Comparison of ENCODE assay signal across 9 cellular contexts in genomic region chr11:114348200-114349191, GRCh38. TPM values are rescaled to one million over a fixed set of nuclear protein-coding genes. Genes with fewer than 3 reads are reported as not detected.
A peak's percentile ranks its signal among the peaks of the same experiment; 100 is the strongest.
DNase-seq lines count a peak whose midpoint lies in the region; ATAC-seq and TF ChIP-seq lines count a peak whose summit lies in the region.
"Had no signal": no experiment of that assay in that cellular context is flagged by ENCODE, and none has a peak within 500 bp of the region (broad histone marks: within the 10 kb centered on the region; RNA-seq: fewer than 3 reads in every experiment).

No MANE protein-coding gene starts in this region.

- no peak for ATAC-seq in activated CD8-positive, alpha-beta T cell treated with anti-CD3 and anti-CD28 coated beads for 36 hours
- ATAC-seq in HG03460 (IDR thresholded peaks at IDR 0.05; ENCODE audit: unreplicated experiment) (no peak), HG02970 (IDR thresholded peaks at IDR 0.05; ENCODE audit: low FRiP score, unreplicated experiment) (no peak)

- H3K27ac Mint-ChIP-seq in activated CD8-positive, alpha-beta T cell treated with anti-CD3 and anti-CD28 coated beads for 36 hours, result no peak overlapping the region
- no peak overlapping the region for H3K27ac Mint-ChIP-seq in progenitor cell of endocrine pancreas
- H3K27ac Mint-ChIP-seq: dendritic cell treated with granulocyte-macrophage colony-stimulating factor and Interleukin-4, amounts not matched to agents 40 ng/mL and 50 ng/mL, for 4 days had no signal

- TF ChIP-seq CTCF in activated CD8-positive, alpha-beta T cell treated with anti-CD3 and anti-CD28 coated beads for 36 hours (IDR thresholded peaks at IDR 0.05), result peak; percentile 69
- peak; percentile 62 for TF ChIP-seq CTCF in progenitor cell of endocrine pancreas (IDR thresholded peaks at IDR 0.05; ENCODE audit: unreplicated experiment)

- intact Hi-C loops in activated CD8-positive, alpha-beta T cell treated with anti-CD3 and anti-CD28 coated beads for 36 hours (cut with micrococcal nuclease), result loop anchor here (10.0 kb wide), 1 partner anchor 266 kb away; no protein-coding TSS in a partner anchor

- peaks cover 4% of the 10 kb centered on the region for H3K4me1 Mint-ChIP-seq in activated CD8-positive, alpha-beta T cell treated with anti-CD3 and anti-CD28 coated beads for 36 hours (ENCODE audit: low read depth)
- H3K4me1 Mint-ChIP-seq in progenitor cell of endocrine pancreas (ENCODE audit: low read depth), result no peaks in the 10 kb centered on the region

- H3K9me3 Mint-ChIP-seq in activated CD8-positive, alpha-beta T cell treated with anti-CD3 and anti-CD28 coated beads for 36 hours, result no peaks in the 10 kb centered on the region
- H3K9me3 Mint-ChIP-seq in progenitor cell of endocrine pancreas (ENCODE audit: low read depth), result no peaks in the 10 kb centered on the region
- H3K9me3 Mint-ChIP-seq: dendritic cell treated with granulocyte-macrophage colony-stimulating factor and Interleukin-4, amounts not matched to agents 40 ng/mL and 50 ng/mL, for 4 days had no signal

- no peak overlapping the region for H3K4me3 Mint-ChIP-seq in activated CD8-positive, alpha-beta T cell treated with anti-CD3 and anti-CD28 coated beads for 36 hours
- H3K4me3 Mint-ChIP-seq in progenitor cell of endocrine pancreas (ENCODE audit: low read depth), result no peak overlapping the region
- H3K4me3 Mint-ChIP-seq: dendritic cell treated with granulocyte-macrophage colony-stimulating factor and Interleukin-4, amounts not matched to agents 40 ng/mL and 50 ng/mL, for 4 days had no signal

- no peaks in the 10 kb centered on the region for H3K36me3 Mint-ChIP-seq in activated CD8-positive, alpha-beta T cell treated with anti-CD3 and anti-CD28 coated beads for 36 hours (ENCODE audit: low read depth)
- H3K36me3 Mint-ChIP-seq in progenitor cell of endocrine pancreas (ENCODE audit: insufficient read depth), result no peaks in the 10 kb centered on the region

- H3K27me3 Mint-ChIP-seq in activated CD8-positive, alpha-beta T cell treated with anti-CD3 and anti-CD28 coated beads for 36 hours, result peaks cover under 1% of the 10 kb centered on the region
- H3K27me3 Mint-ChIP-seq in progenitor cell of endocrine pancreas, result peaks cover 3% of the 10 kb centered on the region
- H3K27me3 Mint-ChIP-seq: dendritic cell treated with granulocyte-macrophage colony-stimulating factor and Interleukin-4, amounts not matched to agents 40 ng/mL and 50 ng/mL, for 4 days had no signal

- POLR2A ChIA-PET in activated CD8-positive, alpha-beta T cell treated with anti-CD3 and anti-CD28 coated beads for 36 hours (lab: Charles Lee), result no interaction called here

- CTCF ChIA-PET in activated CD8-positive, alpha-beta T cell treated with anti-CD3 and anti-CD28 coated beads for 36 hours (lab: Charles Lee), result interaction anchor here (0.7 kb wide), 1 partner anchor 31 kb away, joined by 4 read pairs; no protein-coding TSS in a partner anchor

- DNase-seq in stimulated activated CD4-positive, alpha-beta T cell treated with anti-CD3 and anti-CD28 coated beads, Interleukin-15, amount 100 ng/mL, for 24 hours, result peak; percentile 14
- no peak for DNase-seq in stimulated activated CD4-positive, alpha-beta T cell treated with anti-CD3 and anti-CD28 coated beads, Interleukin-1b, Interleukin-23, amount 100 ng/mL, for 48 hours
- peak; percentile 40 for DNase-seq in NCI-H226
- DNase-seq in activated CD8-positive, alpha-beta T cell treated with anti-CD3 and anti-CD28 coated beads for 36 hours, result peak; percentile 49
- peak; percentile 71 for DNase-seq in globus pallidus (ENCODE audit: low spot score)
- DNase-seq in progenitor cell of endocrine pancreas (ENCODE audit: low spot score, unreplicated experiment), result no peak

RNA-seq across cellular contexts. Expression of gene C11orf71, which starts 51.8 kb away (rescaled TPM):
- 1 to 10 TPM; 6.4 to 6.6 TPM for total RNA-seq in activated CD8-positive, alpha-beta T cell treated with anti-CD3 and anti-CD28 coated beads for 36 hours
- total RNA-seq in progenitor cell of endocrine pancreas, result 6.9 and 8.5 TPM in 2 replicates

RNA-seq across cellular contexts. Expression of gene RBM7, which starts 52.0 kb away (rescaled TPM):
- 10 to 100 TPM; 51.4 to 52.6 TPM for total RNA-seq in activated CD8-positive, alpha-beta T cell treated with anti-CD3 and anti-CD28 coated beads for 36 hours
- total RNA-seq in progenitor cell of endocrine pancreas, result 46.8 and 54.5 TPM in 2 replicates

RNA-seq across cellular contexts. Expression of gene NNMT, which starts 52.3 kb away (rescaled TPM):
- total RNA-seq in activated CD8-positive, alpha-beta T cell treated with anti-CD3 and anti-CD28 coated beads for 36 hours, result not detected
- 2.4 and 2.8 TPM in 2 replicates for total RNA-seq in progenitor cell of endocrine pancreas

Comparison
In these comparisons a context has a peak if more than half of its experiments do, and no peak if none do; other contexts are left out.
1. DNase-seq: peak in stimulated activated CD4-positive, alpha-beta T cell treated with anti-CD3 and anti-CD28 coated beads, Interleukin-15, amount 100 ng/mL, for 24 hours (single experiment), NCI-H226 (single experiment), activated CD8-positive, alpha-beta T cell treated with anti-CD3 and anti-CD28 coated beads for 36 hours (single experiment) and globus pallidus (single experiment); none in stimulated activated CD4-positive, alpha-beta T cell treated with anti-CD3 and anti-CD28 coated beads, Interleukin-1b, Interleukin-23, amount 100 ng/mL, for 48 hours (single experiment) and progenitor cell of endocrine pancreas (single experiment).